Comparison of ENCODE assay signal across 1 cellular context in the genomic region with DNA sequence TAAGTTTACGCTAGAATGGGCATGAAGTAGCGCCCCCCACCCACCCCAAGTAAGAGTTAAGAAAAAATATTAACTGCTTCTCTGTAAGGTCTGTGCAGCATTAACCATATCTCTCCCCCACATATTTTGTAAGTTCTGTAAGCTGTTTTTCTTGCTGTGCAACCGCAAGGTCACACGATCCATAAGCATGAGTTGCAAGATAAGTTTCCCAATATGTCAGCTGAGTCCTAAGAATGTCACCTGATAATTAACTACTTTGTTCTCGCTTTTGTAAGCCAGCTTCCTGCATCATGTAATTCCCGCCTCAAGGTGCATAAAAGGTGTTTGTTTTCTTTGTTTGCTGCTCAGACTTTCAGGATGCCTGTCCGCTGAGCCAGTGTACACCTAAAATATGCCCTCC.
TF ChIP-seq lines count a peak whose summit lies in the region.

No MANE protein-coding gene starts in this region.

TF ChIP-seq in K562, 482 proteins besides CTCF, POLR2A, EP300 and RAD21 (continues in another document):
- TF ChIP-seq, protein P1, sequence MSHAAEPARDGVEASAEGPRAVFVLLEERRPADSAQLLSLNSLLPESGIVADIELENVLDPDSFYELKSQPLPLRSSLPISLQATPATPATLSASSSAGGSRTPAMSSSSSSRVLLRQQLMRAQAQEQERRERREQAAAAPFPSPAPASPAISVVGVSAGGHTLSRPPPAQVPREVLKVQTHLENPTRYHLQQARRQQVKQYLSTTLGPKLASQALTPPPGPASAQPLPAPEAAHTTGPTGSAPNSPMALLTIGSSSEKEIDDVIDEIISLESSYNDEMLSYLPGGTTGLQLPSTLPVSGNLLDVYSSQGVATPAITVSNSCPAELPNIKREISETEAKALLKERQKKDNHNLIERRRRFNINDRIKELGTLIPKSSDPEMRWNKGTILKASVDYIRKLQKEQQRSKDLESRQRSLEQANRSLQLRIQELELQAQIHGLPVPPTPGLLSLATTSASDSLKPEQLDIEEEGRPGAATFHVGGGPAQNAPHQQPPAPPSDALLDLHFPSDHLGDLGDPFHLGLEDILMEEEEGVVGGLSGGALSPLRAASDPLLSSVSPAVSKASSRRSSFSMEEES (CRISPR knock-in tag; IDR thresholded peaks at IDR 0.05), result no peak; the same call in 1 of the 2 replicates
- no peak for TF ChIP-seq ZNF384 (IDR thresholded peaks at IDR 0.05; ENCODE audit: low read depth, low read length)
- peak; percentile 82 for TF ChIP-seq MEIS2 (IDR thresholded peaks at IDR 0.05; ENCODE audit: partially characterized antibody)
- peak; percentile 50; the same call in 1 of the 2 replicates for TF ChIP-seq JUND (IDR thresholded peaks at IDR 0.05; ENCODE audit: borderline replicate concordance, low read depth, low read length)
- TF ChIP-seq JUND (tag; IDR thresholded peaks at IDR 0.05; ENCODE audit: borderline replicate concordance, low read depth, low read length), result no peak
- TF ChIP-seq, protein P2, sequence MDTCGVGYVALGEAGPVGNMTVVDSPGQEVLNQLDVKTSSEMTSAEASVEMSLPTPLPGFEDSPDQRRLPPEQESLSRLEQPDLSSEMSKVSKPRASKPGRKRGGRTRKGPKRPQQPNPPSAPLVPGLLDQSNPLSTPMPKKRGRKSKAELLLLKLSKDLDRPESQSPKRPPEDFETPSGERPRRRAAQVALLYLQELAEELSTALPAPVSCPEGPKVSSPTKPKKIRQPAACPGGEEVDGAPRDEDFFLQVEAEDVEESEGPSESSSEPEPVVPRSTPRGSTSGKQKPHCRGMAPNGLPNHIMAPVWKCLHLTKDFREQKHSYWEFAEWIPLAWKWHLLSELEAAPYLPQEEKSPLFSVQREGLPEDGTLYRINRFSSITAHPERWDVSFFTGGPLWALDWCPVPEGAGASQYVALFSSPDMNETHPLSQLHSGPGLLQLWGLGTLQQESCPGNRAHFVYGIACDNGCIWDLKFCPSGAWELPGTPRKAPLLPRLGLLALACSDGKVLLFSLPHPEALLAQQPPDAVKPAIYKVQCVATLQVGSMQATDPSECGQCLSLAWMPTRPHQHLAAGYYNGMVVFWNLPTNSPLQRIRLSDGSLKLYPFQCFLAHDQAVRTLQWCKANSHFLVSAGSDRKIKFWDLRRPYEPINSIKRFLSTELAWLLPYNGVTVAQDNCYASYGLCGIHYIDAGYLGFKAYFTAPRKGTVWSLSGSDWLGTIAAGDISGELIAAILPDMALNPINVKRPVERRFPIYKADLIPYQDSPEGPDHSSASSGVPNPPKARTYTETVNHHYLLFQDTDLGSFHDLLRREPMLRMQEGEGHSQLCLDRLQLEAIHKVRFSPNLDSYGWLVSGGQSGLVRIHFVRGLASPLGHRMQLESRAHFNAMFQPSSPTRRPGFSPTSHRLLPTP (IDR thresholded peaks at IDR 0.05; ENCODE audit: borderline replicate concordance, extremely low read depth, insufficient read length), result no peak
- 0 out of 2 replicates have a peak, but pooled peaks have one; percentile 4 for TF ChIP-seq MEF2A (IDR thresholded peaks at IDR 0.05; ENCODE audit: control insufficient read depth, low read depth, low read length)
- TF ChIP-seq, protein P3, sequence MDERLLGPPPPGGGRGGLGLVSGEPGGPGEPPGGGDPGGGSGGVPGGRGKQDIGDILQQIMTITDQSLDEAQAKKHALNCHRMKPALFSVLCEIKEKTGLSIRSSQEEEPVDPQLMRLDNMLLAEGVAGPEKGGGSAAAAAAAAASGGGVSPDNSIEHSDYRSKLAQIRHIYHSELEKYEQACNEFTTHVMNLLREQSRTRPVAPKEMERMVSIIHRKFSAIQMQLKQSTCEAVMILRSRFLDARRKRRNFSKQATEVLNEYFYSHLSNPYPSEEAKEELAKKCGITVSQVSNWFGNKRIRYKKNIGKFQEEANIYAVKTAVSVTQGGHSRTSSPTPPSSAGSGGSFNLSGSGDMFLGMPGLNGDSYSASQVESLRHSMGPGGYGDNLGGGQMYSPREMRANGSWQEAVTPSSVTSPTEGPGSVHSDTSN (CRISPR knock-in tag; IDR thresholded peaks at IDR 0.05; ENCODE audit: low read depth), result no peak
- TF ChIP-seq, protein P3 (tag; conservative IDR thresholded peaks at IDR 0.05; ENCODE audit: low read depth), result peak; percentile 63
- no peak for TF ChIP-seq RBFOX2 (IDR thresholded peaks at IDR 0.05; ENCODE audit: low read depth, low read length)
- 0 out of 2 replicates have a peak, but pooled peaks have one; percentile 27 for TF ChIP-seq ADNP (tag; IDR thresholded peaks at IDR 0.05)
- TF ChIP-seq ZNF184 (CRISPR knock-in tag; IDR thresholded peaks at IDR 0.05), result no peak
- 0 out of 2 replicates have a peak, but pooled peaks have one; percentile 28 for TF ChIP-seq CC2D1A (IDR thresholded peaks at IDR 0.05)
- TF ChIP-seq HMGN3 (IDR thresholded peaks at IDR 0.05; ENCODE audit: borderline replicate concordance, extremely low read depth, insufficient read length, low read depth, low read length), result no peak
- no peak for TF ChIP-seq JUNB (CRISPR knock-in tag; conservative IDR thresholded peaks at IDR 0.05)
- TF ChIP-seq, protein P4, sequence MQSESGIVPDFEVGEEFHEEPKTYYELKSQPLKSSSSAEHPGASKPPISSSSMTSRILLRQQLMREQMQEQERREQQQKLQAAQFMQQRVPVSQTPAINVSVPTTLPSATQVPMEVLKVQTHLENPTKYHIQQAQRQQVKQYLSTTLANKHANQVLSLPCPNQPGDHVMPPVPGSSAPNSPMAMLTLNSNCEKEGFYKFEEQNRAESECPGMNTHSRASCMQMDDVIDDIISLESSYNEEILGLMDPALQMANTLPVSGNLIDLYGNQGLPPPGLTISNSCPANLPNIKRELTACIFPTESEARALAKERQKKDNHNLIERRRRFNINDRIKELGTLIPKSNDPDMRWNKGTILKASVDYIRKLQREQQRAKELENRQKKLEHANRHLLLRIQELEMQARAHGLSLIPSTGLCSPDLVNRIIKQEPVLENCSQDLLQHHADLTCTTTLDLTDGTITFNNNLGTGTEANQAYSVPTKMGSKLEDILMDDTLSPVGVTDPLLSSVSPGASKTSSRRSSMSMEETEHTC (IDR thresholded peaks at IDR 0.05), result peak; percentile 79; the same call in 1 of the 2 replicates
- TF ChIP-seq BACH1 (tag; IDR thresholded peaks at IDR 0.05), result no peak
- TF ChIP-seq, protein P5, sequence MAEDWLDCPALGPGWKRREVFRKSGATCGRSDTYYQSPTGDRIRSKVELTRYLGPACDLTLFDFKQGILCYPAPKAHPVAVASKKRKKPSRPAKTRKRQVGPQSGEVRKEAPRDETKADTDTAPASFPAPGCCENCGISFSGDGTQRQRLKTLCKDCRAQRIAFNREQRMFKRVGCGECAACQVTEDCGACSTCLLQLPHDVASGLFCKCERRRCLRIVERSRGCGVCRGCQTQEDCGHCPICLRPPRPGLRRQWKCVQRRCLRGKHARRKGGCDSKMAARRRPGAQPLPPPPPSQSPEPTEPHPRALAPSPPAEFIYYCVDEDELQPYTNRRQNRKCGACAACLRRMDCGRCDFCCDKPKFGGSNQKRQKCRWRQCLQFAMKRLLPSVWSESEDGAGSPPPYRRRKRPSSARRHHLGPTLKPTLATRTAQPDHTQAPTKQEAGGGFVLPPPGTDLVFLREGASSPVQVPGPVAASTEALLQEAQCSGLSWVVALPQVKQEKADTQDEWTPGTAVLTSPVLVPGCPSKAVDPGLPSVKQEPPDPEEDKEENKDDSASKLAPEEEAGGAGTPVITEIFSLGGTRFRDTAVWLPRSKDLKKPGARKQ (CRISPR knock-in tag; IDR thresholded peaks at IDR 0.05), result no peak
- peak; percentile 90 to 93 for TF ChIP-seq TRIM24 (IDR thresholded peaks at IDR 0.05)
- TF ChIP-seq, protein P6, sequence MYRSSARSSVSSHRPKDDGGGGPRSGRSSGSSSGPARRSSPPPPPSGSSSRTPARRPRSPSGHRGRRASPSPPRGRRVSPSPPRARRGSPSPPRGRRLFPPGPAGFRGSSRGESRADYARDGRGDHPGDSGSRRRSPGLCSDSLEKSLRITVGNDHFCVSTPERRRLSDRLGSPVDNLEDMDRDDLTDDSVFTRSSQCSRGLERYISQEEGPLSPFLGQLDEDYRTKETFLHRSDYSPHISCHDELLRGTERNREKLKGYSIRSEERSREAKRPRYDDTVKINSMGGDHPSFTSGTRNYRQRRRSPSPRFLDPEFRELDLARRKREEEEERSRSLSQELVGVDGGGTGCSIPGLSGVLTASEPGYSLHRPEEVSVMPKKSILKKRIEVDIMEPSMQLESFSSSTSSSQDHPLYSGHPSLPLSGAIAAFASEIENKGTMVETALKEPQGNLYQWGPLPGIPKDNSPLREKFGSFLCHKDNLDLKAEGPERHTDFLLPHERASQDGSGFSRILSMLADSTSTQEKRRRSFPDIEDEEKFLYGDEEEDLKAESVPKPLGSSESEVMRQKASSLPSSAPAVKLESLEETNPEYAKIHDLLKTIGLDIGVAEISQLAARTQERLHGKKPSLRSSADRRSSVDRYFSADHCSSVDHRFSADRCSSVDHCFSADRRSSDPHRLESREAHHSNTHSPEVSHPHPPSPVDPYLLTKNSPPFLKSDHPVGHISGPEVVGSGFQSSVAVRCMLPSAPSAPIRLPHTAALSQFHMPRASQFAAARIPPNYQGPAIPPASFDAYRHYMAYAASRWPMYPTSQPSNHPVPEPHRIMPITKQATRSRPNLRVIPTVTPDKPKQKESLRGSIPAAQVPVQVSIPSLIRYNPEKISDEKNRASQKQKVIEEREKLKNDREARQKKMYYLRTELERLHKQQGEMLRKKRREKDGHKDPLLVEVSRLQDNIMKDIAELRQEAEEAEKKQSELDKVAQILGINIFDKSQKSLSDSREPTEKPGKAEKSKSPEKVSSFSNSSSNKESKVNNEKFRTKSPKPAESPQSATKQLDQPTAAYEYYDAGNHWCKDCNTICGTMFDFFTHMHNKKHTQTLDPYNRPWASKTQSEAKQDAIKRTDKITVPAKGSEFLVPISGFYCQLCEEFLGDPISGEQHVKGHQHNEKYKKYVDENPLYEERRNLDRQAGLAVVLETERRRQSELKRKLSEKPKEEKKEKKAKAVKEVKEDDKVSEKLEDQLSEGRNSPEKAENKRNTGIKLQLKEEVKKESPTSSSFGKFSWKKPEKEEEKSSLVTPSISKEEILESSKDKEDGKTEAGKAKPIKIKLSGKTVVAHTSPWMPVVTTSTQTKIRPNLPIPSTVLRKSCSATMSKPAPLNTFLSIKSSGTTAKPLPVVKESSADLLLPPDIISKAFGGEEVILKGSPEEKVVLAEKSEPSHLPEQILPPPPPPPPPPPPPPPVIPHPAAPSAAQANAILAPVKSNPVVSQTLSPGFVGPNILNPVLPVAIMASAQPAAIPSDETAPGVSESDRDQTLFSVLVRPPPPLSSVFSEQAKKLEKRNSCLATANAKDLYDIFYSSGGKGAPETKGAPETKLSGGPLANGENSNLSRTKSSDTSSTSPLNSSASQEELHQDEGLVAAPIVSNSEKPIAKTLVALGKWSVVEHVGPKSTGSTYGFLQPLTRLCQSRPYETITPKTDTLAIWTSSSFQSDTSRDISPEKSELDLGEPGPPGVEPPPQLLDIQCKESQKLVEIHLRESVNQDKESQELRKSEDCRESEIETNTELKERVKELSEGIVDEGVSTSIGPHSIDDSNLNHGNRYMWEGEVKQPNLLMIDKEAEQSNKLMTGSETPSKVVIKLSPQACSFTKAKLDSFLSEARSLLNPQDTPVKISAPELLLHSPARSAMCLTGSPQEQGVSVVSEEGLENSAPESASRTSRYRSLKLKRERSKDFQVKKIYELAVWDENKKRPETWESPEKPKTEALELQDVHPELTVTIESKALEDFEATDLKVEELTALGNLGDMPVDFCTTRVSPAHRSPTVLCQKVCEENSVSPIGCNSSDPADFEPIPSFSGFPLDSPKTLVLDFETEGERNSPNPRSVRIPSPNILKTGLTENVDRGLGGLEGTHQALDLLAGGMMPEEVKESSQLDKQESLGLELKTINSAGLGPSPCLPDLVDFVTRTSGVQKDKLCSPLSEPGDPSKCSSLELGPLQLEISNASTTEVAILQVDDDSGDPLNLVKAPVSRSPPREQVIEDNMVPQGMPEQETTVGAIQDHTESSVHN (IDR thresholded peaks at IDR 0.05; ENCODE audit: borderline replicate concordance in 1 of 2, low read depth in 1 of 2), result peak in 1 of 2 experiments; percentile 60; a peak in 1 of 4 replicates
- TF ChIP-seq, protein P7, sequence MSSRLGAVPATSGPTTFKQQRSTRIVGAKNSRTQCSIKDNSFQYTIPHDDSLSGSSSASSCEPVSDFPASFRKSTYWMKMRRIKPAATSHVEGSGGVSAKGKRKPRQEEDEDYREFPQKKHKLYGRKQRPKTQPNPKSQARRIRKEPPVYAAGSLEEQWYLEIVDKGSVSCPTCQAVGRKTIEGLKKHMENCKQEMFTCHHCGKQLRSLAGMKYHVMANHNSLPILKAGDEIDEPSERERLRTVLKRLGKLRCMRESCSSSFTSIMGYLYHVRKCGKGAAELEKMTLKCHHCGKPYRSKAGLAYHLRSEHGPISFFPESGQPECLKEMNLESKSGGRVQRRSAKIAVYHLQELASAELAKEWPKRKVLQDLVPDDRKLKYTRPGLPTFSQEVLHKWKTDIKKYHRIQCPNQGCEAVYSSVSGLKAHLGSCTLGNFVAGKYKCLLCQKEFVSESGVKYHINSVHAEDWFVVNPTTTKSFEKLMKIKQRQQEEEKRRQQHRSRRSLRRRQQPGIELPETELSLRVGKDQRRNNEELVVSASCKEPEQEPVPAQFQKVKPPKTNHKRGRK (tag; IDR thresholded peaks at IDR 0.05), result no peak
- TF ChIP-seq PRMT5 (CRISPR knock-in tag; IDR thresholded peaks at IDR 0.05), result no peak
- TF ChIP-seq ZNF41 (CRISPR knock-in tag; conservative IDR thresholded peaks at IDR 0.05), result no peak
- peak; percentile 78; the same call in 1 of the 2 replicates for TF ChIP-seq ESRRA (IDR thresholded peaks at IDR 0.05; ENCODE audit: borderline replicate concordance, low read depth)
- TF ChIP-seq, protein P8, sequence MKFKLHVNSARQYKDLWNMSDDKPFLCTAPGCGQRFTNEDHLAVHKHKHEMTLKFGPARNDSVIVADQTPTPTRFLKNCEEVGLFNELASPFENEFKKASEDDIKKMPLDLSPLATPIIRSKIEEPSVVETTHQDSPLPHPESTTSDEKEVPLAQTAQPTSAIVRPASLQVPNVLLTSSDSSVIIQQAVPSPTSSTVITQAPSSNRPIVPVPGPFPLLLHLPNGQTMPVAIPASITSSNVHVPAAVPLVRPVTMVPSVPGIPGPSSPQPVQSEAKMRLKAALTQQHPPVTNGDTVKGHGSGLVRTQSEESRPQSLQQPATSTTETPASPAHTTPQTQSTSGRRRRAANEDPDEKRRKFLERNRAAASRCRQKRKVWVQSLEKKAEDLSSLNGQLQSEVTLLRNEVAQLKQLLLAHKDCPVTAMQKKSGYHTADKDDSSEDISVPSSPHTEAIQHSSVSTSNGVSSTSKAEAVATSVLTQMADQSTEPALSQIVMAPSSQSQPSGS (CRISPR knock-in tag; IDR thresholded peaks at IDR 0.05), result no peak
- 0 out of 2 replicates have a peak, but pooled peaks have one; percentile 12 for TF ChIP-seq L3MBTL2 (IDR thresholded peaks at IDR 0.05)
- TF ChIP-seq, protein P9, sequence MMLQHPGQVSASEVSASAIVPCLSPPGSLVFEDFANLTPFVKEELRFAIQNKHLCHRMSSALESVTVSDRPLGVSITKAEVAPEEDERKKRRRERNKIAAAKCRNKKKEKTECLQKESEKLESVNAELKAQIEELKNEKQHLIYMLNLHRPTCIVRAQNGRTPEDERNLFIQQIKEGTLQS (IDR thresholded peaks at IDR 0.05), result peak; percentile 30; the same call in 1 of the 2 replicates
- TF ChIP-seq, protein P9 (CRISPR knock-in tag; conservative IDR thresholded peaks at IDR 0.05), result no peak
- no peak for TF ChIP-seq PCBP2 (IDR thresholded peaks at IDR 0.05; ENCODE audit: low read depth, low read length, poor library complexity, severe bottlenecking)
